Comparison of ENCODE assay signal across 13 cellular contexts in the genomic region with DNA sequence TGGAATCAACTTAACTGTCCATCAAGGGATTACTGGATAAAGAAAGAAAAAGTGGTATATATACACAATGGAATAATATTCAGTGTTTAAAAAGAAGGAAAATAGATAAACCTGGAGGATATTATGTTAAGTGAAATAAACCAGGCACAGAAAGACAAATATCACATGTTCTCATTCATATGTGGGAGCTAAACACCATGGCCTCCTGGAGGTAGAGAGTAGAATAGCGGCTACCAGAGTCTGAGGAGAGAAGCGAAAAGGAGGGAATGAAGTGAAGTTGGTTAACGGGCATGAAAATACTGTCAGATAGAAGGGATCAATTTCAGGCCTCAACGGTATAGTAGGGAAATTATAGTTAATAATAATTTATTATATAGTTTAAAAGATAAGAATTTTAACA.
DNase-seq lines count a peak whose midpoint lies in the region; ATAC-seq, FAIRE-seq and TF ChIP-seq lines count a peak whose summit lies in the region.
"Had no signal": no experiment of that assay in that cellular context is flagged by ENCODE, and none has a peak within 500 bp of the region (broad histone marks: within the 10 kb centered on the region; RNA-seq: fewer than 3 reads in every experiment).

No MANE protein-coding gene starts in this region.

- no peak for FAIRE-seq in HTR-8/SVneo (lab: Jason Lieb, UNC)
- FAIRE-seq: colon had no signal

- no peaks in the 10 kb centered on the region for H3K36me3 Mint-ChIP-seq in MCF 10A (ENCODE audit: insufficient read depth, unreplicated experiment)
- no peaks in the 10 kb centered on the region for H3K36me3 Mint-ChIP-seq in WTC11
- H3K36me3 Mint-ChIP-seq in type B pancreatic cell = no peaks in the 10 kb centered on the region
- H3K36me3 Mint-ChIP-seq: CD4-positive, CD25-positive, alpha-beta regulatory T cell had no signal

- peaks cover 72% of the 10 kb centered on the region for H3K27me3 Mint-ChIP-seq in MCF 10A (ENCODE audit: insufficient read depth, unreplicated experiment)
- no peaks in the 10 kb centered on the region for H3K27me3 Mint-ChIP-seq in WTC11 (ENCODE audit: low read depth)
- peaks cover 8% of the 10 kb centered on the region for H3K27me3 Mint-ChIP-seq in type B pancreatic cell

- H3K4me1 Mint-ChIP-seq in MCF 10A (ENCODE audit: insufficient read depth, unreplicated experiment) (no peaks in the 10 kb centered on the region), WTC11 (no peaks in the 10 kb centered on the region), type B pancreatic cell (ENCODE audit: unreplicated experiment) (no peaks in the 10 kb centered on the region)
- H3K4me1 Mint-ChIP-seq: CD4-positive, CD25-positive, alpha-beta regulatory T cell had no signal

- TF ChIP-seq CTCF in MCF 10A (IDR thresholded peaks at IDR 0.05; ENCODE audit: unreplicated experiment) (no peak), breast epithelium (IDR thresholded peaks at IDR 0.05) (no peak), WTC11 (IDR thresholded peaks at IDR 0.05) (no peak), type B pancreatic cell (conservative IDR thresholded peaks at IDR 0.05) (peak; percentile 60)

- no peak overlapping the region for H3K4me3 ChIP-seq in breast epithelium

- no peaks in the 10 kb centered on the region for H3K9me3 ChIP-seq in breast epithelium

- H3K4me1 ChIP-seq in breast epithelium = no peaks in the 10 kb centered on the region

- no peak overlapping the region for H3K27ac Mint-ChIP-seq in MCF 10A (ENCODE audit: low read depth, unreplicated experiment)
- H3K27ac Mint-ChIP-seq in WTC11 = no peak overlapping the region
- H3K27ac Mint-ChIP-seq in type B pancreatic cell = no peak overlapping the region
- H3K27ac Mint-ChIP-seq: CD4-positive, CD25-positive, alpha-beta regulatory T cell had no signal

- no peak overlapping the region for H3K27ac ChIP-seq in breast epithelium

- no peak overlapping the region for H3K4me3 Mint-ChIP-seq in MCF 10A (ENCODE audit: unreplicated experiment)
- H3K4me3 Mint-ChIP-seq in WTC11 = no peak overlapping the region
- no peak overlapping the region for H3K4me3 Mint-ChIP-seq in type B pancreatic cell
- H3K4me3 Mint-ChIP-seq: CD4-positive, CD25-positive, alpha-beta regulatory T cell had no signal

- H3K36me3 ChIP-seq in breast epithelium = no peaks in the 10 kb centered on the region

- ATAC-seq in HG03280 (IDR thresholded peaks at IDR 0.05; ENCODE audit: unreplicated experiment) (peak; percentile 78), WTC11 (peak; percentile 44; the same call in 1 of the 2 replicates)

- no peaks in the 10 kb centered on the region for H3K27me3 ChIP-seq in breast epithelium

- intact Hi-C loops in MCF 10A (cut with micrococcal nuclease) = no loop called here
- intact Hi-C loops in breast epithelium (cut with DNase I; ENCODE audit: low total_unique reads) = no loop called here

- DNase-seq in MCF 10A (ENCODE audit: unreplicated experiment) (peak; percentile 9), breast epithelium (ENCODE audit: low spot score in 2 of 2) (no peak), WTC11 (ENCODE audit: low spot score) (no peak), type B pancreatic cell (ENCODE audit: extremely low spot score, unreplicated experiment) (no peak), HTR-8/SVneo (ENCODE audit: insufficient read length, low spot score) (no peak), NCI-H1930 (lab: John Stamatoyannopoulos, UW) (no peak)
- no peak for DNase-seq in stimulated activated CD4-positive, alpha-beta T cell treated with anti-CD3 and anti-CD28 coated beads, Interleukin-2, amount 100 ng/mL, for 24 hours
- DNase-seq: activated CD8-positive, alpha-beta memory T cell treated with anti-CD3 and anti-CD28 coated beads for 24 hours; kidney glomerular epithelial cell; NCI-H510A treated with DMSO at 0.1 percent for 48 hours had no signal

- H3K9me3 Mint-ChIP-seq in MCF 10A (ENCODE audit: unreplicated experiment) (no peaks in the 10 kb centered on the region), WTC11 (no peaks in the 10 kb centered on the region), type B pancreatic cell (no peaks in the 10 kb centered on the region)

- no TSS peak for BruUV-seq in MCF 10A (replicated peaks; lab: Mats Ljungman, UMichigan)

- no peak for TF ChIP-seq POLR2A in breast epithelium (IDR thresholded peaks at IDR 0.05)

- POLR2A ChIA-PET in MCF 10A (lab: Yijun Ruan, JAX) (no interaction called here), WTC11 (lab: Charles Lee) (no interaction called here)

- CTCF ChIA-PET in MCF 10A (lab: Yijun Ruan, JAX) = no interaction called here
- CTCF ChIA-PET in WTC11 (lab: Charles Lee) = interaction anchor here (0.6 to 0.7 kb wide), 2 partner anchors 17 to 55 kb away, joined by 3 read pairs; no protein-coding TSS in a partner anchor

TF ChIP-seq in WTC11, 78 proteins besides CTCF, POLR2A, EP300 and RAD21:
- TF ChIP-seq ATF6 (CRISPR knock-in tag; IDR thresholded peaks at IDR 0.05) = no peak
- TF ChIP-seq GRHL2 (CRISPR knock-in tag; IDR thresholded peaks at IDR 0.05; ENCODE audit: insufficient replicate concordance, severe bottlenecking) = no peak
- TF ChIP-seq ATF2 (CRISPR knock-in tag; IDR thresholded peaks at IDR 0.05; ENCODE audit: borderline replicate concordance, low read depth) = no peak
- TF ChIP-seq, protein P1, sequence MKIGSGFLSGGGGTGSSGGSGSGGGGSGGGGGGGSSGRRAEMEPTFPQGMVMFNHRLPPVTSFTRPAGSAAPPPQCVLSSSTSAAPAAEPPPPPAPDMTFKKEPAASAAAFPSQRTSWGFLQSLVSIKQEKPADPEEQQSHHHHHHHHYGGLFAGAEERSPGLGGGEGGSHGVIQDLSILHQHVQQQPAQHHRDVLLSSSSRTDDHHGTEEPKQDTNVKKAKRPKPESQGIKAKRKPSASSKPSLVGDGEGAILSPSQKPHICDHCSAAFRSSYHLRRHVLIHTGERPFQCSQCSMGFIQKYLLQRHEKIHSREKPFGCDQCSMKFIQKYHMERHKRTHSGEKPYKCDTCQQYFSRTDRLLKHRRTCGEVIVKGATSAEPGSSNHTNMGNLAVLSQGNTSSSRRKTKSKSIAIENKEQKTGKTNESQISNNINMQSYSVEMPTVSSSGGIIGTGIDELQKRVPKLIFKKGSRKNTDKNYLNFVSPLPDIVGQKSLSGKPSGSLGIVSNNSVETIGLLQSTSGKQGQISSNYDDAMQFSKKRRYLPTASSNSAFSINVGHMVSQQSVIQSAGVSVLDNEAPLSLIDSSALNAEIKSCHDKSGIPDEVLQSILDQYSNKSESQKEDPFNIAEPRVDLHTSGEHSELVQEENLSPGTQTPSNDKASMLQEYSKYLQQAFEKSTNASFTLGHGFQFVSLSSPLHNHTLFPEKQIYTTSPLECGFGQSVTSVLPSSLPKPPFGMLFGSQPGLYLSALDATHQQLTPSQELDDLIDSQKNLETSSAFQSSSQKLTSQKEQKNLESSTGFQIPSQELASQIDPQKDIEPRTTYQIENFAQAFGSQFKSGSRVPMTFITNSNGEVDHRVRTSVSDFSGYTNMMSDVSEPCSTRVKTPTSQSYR (CRISPR knock-in tag; IDR thresholded peaks at IDR 0.05) = no peak
- no peak for TF ChIP-seq AR (CRISPR knock-in tag; IDR thresholded peaks at IDR 0.05)
TF ChIP-seq in WTC11: peak in this region for 0.
